ENCODE assay signal across 8 cellular contexts in the genomic region with DNA sequence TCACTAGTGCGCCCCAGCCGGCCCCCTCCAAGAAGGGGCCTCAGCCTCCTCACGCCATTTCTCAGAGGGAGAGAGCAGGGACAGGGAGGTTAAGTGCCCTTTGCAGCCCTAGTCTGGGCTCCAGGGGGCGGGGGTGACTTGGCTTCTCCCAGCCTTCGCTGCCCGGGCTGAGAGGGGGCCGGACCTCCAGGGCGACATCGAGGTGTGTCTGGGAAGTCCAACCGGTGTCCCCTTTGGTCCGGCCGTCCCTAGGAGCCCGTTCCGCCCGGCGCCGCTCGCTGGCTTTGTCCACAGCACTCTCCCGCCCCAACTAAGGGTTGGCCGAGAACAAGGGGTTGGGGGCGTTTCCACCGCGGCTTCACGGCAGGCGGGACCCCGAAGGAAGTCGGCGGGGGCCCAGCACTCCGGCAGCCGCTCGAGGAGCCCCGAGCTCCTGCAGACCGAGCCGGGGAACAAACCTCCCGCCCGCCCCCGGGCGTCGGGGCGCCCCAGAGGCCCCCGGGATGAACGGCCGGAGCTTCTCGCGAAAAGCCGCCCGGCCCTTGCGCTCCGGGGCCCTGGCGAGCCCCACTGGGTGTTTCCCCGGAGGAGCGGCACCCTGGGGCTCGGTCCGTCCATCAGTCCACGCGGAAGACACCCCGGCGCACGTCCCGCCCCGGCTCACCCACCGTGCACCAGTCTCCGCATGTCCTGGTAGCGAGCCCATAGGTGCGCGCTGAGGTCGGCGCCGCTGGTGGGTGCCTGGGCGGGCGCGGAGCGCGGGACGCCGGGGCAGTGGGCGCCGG. TPM values are rescaled to one million over a fixed set of nuclear protein-coding genes. Genes with fewer than 3 reads are reported as not detected.
A peak's percentile ranks its signal among the peaks of the same experiment; 100 is the strongest.
DNase-seq lines count a peak whose midpoint lies in the region; ATAC-seq and TF ChIP-seq lines count a peak whose summit lies in the region.

No MANE protein-coding gene starts in this region.

- peak overlapping the region in 2 of 7 donors; percentile 58 to 64 for H3K27ac Mint-ChIP-seq in CD4-positive, alpha-beta memory T cell

- H3K36me3 Mint-ChIP-seq in CD4-positive, alpha-beta memory T cell: peaks cover 0 to 3% of the 10 kb centered on the region in 2 donors

- peaks cover 60% of the 10 kb centered on the region for H3K79me2 ChIP-seq in osteoblast (ENCODE audit: insufficient read depth, low read length)

- no peaks in the 10 kb centered on the region for H3K27me3 Mint-ChIP-seq in CD4-positive, alpha-beta memory T cell

- H3K4me1 Mint-ChIP-seq in CD4-positive, alpha-beta memory T cell: peaks cover 13 to 37% (median 27%) of the 10 kb centered on the region in 4 donors

- peak overlapping the region; percentile 65 for H2AFZ ChIP-seq in osteoblast (ENCODE audit: low read length)

- TF ChIP-seq CTCF in foreskin fibroblast (IDR thresholded peaks at IDR 0.05; ENCODE audit: low read depth, low read length) (no peak), osteoblast (IDR thresholded peaks at IDR 0.05; ENCODE audit: extremely low read depth, low read depth, low read length) (no peak), omental fat pad (IDR thresholded peaks at IDR 0.05) (no peak)

- H3K9me3 ChIP-seq in CD4-positive, alpha-beta memory T cell (ENCODE audit: control insufficient read depth in 1 of 2, low read length in 2 of 2): no peaks in the 10 kb centered on the region
- H3K9me3 ChIP-seq in osteoblast (ENCODE audit: low read depth, low read length): no peaks in the 10 kb centered on the region

- H3K36me3 ChIP-seq in CD4-positive, alpha-beta memory T cell (ENCODE audit: insufficient read depth, low read length): no peaks in the 10 kb centered on the region
- peaks cover 16% of the 10 kb centered on the region for H3K36me3 ChIP-seq in osteoblast (ENCODE audit: insufficient read depth, low read length)

- H3K4me3 Mint-ChIP-seq in CD4-positive, alpha-beta memory T cell: peak overlapping the region; percentile 51 to 79 (median 64)

- intact Hi-C loops in CD4-positive, alpha-beta memory T cell (cut with micrococcal nuclease): loop anchor here (1.0 kb wide), 1 partner anchor 78 kb away; a partner anchor contains a TSS

- ATAC-seq in HG03354 (IDR thresholded peaks at IDR 0.05; ENCODE audit: poor library complexity, severe bottlenecking, unreplicated experiment): peak; percentile 8
- no peak for ATAC-seq in GM21529 (IDR thresholded peaks at IDR 0.05; ENCODE audit: unreplicated experiment)
- ATAC-seq in omental fat pad (ENCODE audit: low FRiP score): no peak

- H3K27ac ChIP-seq in CD4-positive, alpha-beta memory T cell (ENCODE audit: low read depth, low read length): peak overlapping the region; percentile 14
- peak overlapping the region; percentile 58 for H3K27ac ChIP-seq in osteoblast (ENCODE audit: low read depth, low read length)

- H3K4me2 ChIP-seq in osteoblast (ENCODE audit: insufficient read depth, low read length): peak overlapping the region; percentile 95

- peak in 3 of 5 donors; percentile 25 to 36 (median 32) for DNase-seq in CD4-positive, alpha-beta memory T cell
- DNase-seq in activated CD8-positive, alpha-beta memory T cell treated with anti-CD3 and anti-CD28 coated beads for 24 hours: peak; percentile 80
- DNase-seq in foreskin fibroblast (peak; percentile 9 to 60), osteoblast (ENCODE audit: insufficient read length, low spot score, missing footprints) (peak; percentile 96), UCSD-AML1 (lab: John Stamatoyannopoulos, UW; ENCODE audit: unreplicated experiment) (no peak), omental fat pad (ENCODE audit: low spot score) (no peak)

- peaks cover 0 to 3% (median 0%) of the 10 kb centered on the region in 8 donors for H3K9me3 Mint-ChIP-seq in CD4-positive, alpha-beta memory T cell

- peaks cover 51% of the 10 kb centered on the region for H4K20me1 ChIP-seq in osteoblast (ENCODE audit: insufficient read depth, low read length)

- H3K4me3 ChIP-seq in CD4-positive, alpha-beta memory T cell (ENCODE audit: low read length in 2 of 2): peak overlapping the region in 1 of 2 donors; percentile 49
- H3K4me3 ChIP-seq in foreskin fibroblast (ENCODE audit: low read depth in 1 of 2, low read length in 2 of 2): peak overlapping the region; percentile 62 to 65
- peak overlapping the region; percentile 79 for H3K4me3 ChIP-seq in osteoblast (ENCODE audit: insufficient read depth, low read length)

- POLR2A ChIA-PET in CD4-positive, alpha-beta memory T cell (lab: Charles Lee; ENCODE audit: partially characterized antibody): no interaction called here

- H3K27me3 ChIP-seq in CD4-positive, alpha-beta memory T cell (ENCODE audit: insufficient read depth, low read length): no peaks in the 10 kb centered on the region
- no peaks in the 10 kb centered on the region for H3K27me3 ChIP-seq in osteoblast (ENCODE audit: insufficient read depth, low read length)

- peaks cover 24% of the 10 kb centered on the region for H3K4me1 ChIP-seq in CD4-positive, alpha-beta memory T cell (ENCODE audit: insufficient read depth, low read length)
- peaks cover 51% of the 10 kb centered on the region for H3K4me1 ChIP-seq in osteoblast (ENCODE audit: insufficient read depth, low read length)

- CTCF ChIA-PET in CD4-positive, alpha-beta memory T cell (lab: Charles Lee; ENCODE audit: partially characterized antibody): no interaction called here

RNA-seq across cellular contexts. Expression of a gene that starts 0.6 kb away (rescaled TPM):
- 1 to 10 TPM; 5.5 to 5.8 TPM for total RNA-seq in CD4-positive, alpha-beta memory T cell
- polyA plus RNA-seq in CD4-positive, alpha-beta memory T cell: 1 to 10 TPM in 1 of 2 donors, not detected in 1; 1.3 TPM
- total RNA-seq in osteoblast (45.4 and 52.5 TPM in 2 replicates), omental fat pad (10 to 100 TPM; 18.3 to 50.3 (median 39.5) TPM)

RNA-seq across cellular contexts. Expression of a gene that starts 3.4 kb away (rescaled TPM):
- 10 to 100 TPM; 12.1 to 13.2 TPM for total RNA-seq in CD4-positive, alpha-beta memory T cell
- 10 to 100 TPM; 26.5 to 27.1 TPM for polyA plus RNA-seq in CD4-positive, alpha-beta memory T cell
- total RNA-seq in osteoblast (6.5 and 8.3 TPM in 2 replicates), omental fat pad (10 to 100 TPM in 2 of 4 donors, 1 to 10 TPM in 2; 3.2 to 27.9 (median 13.8) TPM)

RNA-seq across cellular contexts. Expression of a gene that starts 37.9 kb away (rescaled TPM):
- total RNA-seq in CD4-positive, alpha-beta memory T cell: 10 to 100 TPM; 11.3 to 13.9 TPM
- polyA plus RNA-seq in CD4-positive, alpha-beta memory T cell: not detected
- 0.59 and 1.1 TPM in 2 replicates for total RNA-seq in osteoblast
- 100 to 1,000 TPM; 231 to 610 (median 304) TPM for total RNA-seq in omental fat pad

Comparison
In these comparisons a context has a peak if more than half of its experiments do, and no peak if none do; other contexts are left out.
1. DNase-seq: peak in CD4-positive, alpha-beta memory T cell (3 of 5), activated CD8-positive, alpha-beta memory T cell treated with anti-CD3 and anti-CD28 coated beads for 24 hours (single experiment), foreskin fibroblast (2 of 2) and osteoblast (single experiment); none in UCSD-AML1 (single experiment) and omental fat pad (single experiment).
2. RNA of a gene that starts 37.9 kb away (total RNA-seq): 231 to 610 TPM in omental fat pad; 11.3 to 13.9 TPM in CD4-positive, alpha-beta memory T cell and 0.59 to 1.1 TPM in osteoblast; every median in the first group is over 10 times any median in the second.